In the genomic region with DNA sequence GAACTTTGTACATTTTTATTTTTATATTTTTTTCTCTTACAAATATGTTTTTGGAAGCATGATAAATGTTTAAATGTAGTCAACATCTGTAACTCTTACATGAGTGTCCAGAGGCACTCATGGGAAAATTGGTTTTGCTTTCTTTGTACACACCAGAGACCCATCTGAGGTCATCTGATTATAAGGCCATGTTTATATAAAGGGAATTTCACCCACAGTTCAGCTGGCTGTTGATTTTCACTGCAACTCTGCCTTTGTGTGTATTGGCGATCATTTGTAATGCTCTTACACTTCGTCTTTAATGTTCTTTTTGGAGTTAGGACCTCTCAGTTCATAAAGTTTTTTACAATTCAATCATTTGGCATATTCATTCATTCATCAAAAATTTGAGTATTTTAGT, we compare ENCODE assay signal across 17 cellular contexts. TPM values are rescaled to one million over a fixed set of nuclear protein-coding genes. Genes with fewer than 3 reads are reported as not detected.
DNase-seq lines count a peak whose midpoint lies in the region; ATAC-seq and TF ChIP-seq lines count a peak whose summit lies in the region.
"Had no signal": no experiment of that assay in that cellular context is flagged by ENCODE, and none has a peak within 500 bp of the region (broad histone marks: within the 10 kb centered on the region; RNA-seq: fewer than 3 reads in every experiment).

No MANE protein-coding gene starts in this region.

- CTCF ChIA-PET in SK-N-SH (lab: Yijun Ruan, JAX), result interaction anchor here (1.0 kb wide), 2 partner anchors 13 to 142 kb away, joined by 3 to 4 read pairs; no protein-coding TSS in a partner anchor

- H3K9ac ChIP-seq in SK-N-SH (no peak overlapping the region), smooth muscle cell (ENCODE audit: low read depth) (peak overlapping the region; percentile 2)
- H3K9ac ChIP-seq: GM23248 had no signal

- intact Hi-C loops in psoas muscle (cut with DNase I), result no loop called here

- TF ChIP-seq EP300 in SK-N-SH (IDR thresholded peaks at IDR 0.05; ENCODE audit: borderline replicate concordance in 1 of 2, low read depth in 1 of 2, low read length in 1 of 2), result no peak
- TF ChIP-seq EP300 in gastroesophageal sphincter (IDR thresholded peaks at IDR 0.05), result no peak

- TF ChIP-seq POLR2A in gastroesophageal sphincter (IDR thresholded peaks at IDR 0.05), result no peak

- H3F3A ChIP-seq in SK-N-SH (replicated peaks; ENCODE audit: insufficient read depth), result no peaks in the 10 kb centered on the region
- H3F3A ChIP-seq in smooth muscle cell (ENCODE audit: low read depth), result no peaks in the 10 kb centered on the region

- H3K4me1 ChIP-seq in SK-N-SH (ENCODE audit: control insufficient read depth in 1 of 2, insufficient read depth in 2 of 2, low read depth in 1 of 2, low read length in 1 of 2), result peaks cover 0 to 7% of the 10 kb centered on the region in 2 experiments; a peak in 1 of 4 replicates
- peaks cover 7% of the 10 kb centered on the region for H3K4me1 ChIP-seq in RWPE2 (ENCODE audit: insufficient read depth, poor library complexity, severe bottlenecking)
- H3K4me1 ChIP-seq in hepatocyte (ENCODE audit: insufficient read depth), result peaks cover 32% of the 10 kb centered on the region
- peaks cover 19% of the 10 kb centered on the region for H3K4me1 ChIP-seq in smooth muscle cell (ENCODE audit: low read depth)
- H3K4me1 ChIP-seq in gastroesophageal sphincter, result no peaks in the 10 kb centered on the region
- no peaks in the 10 kb centered on the region for H3K4me1 ChIP-seq in psoas muscle

- no peaks in the 10 kb centered on the region for H3K79me2 ChIP-seq in SK-N-SH (ENCODE audit: insufficient read depth)
- no peaks in the 10 kb centered on the region for H3K79me2 ChIP-seq in hepatocyte
- H3K79me2 ChIP-seq in smooth muscle cell (ENCODE audit: low read depth), result no peaks in the 10 kb centered on the region

- POLR2A ChIA-PET in SK-N-SH (lab: Yijun Ruan, JAX), result no interaction called here

- 86% methylated on average over 2 of the region's 2 CpGs for WGBS in SK-N-SH (ENCODE audit: low lambda C conversion rate)
- WGBS in hepatocyte (ENCODE audit: low lambda C conversion rate, missing lambda C conversion rate), result 64% methylated on average over 2 of the region's 2 CpGs
- 89% methylated on average over 2 of the region's 2 CpGs for WGBS in smooth muscle cell (ENCODE audit: low lambda C conversion rate)
- 81 to 94% methylated on average over 2 of the region's 2 CpGs for WGBS in gastroesophageal sphincter (ENCODE audit: low coverage in 1 of 2), 2 donors
- WGBS in psoas muscle, 3 donors, result 86 to 95% (median 92%) methylated on average over 2 of the region's 2 CpGs

- no peak overlapping the region for H3K27ac ChIP-seq in SK-N-SH (ENCODE audit: low read depth in 2 of 2, low read length in 1 of 2)
- peak overlapping the region; percentile 13 for H3K27ac ChIP-seq in RWPE2 (ENCODE audit: poor library complexity, severe bottlenecking)
- H3K27ac ChIP-seq in hepatocyte, result peak overlapping the region; percentile 10
- peak overlapping the region; percentile 55 for H3K27ac ChIP-seq in smooth muscle cell (ENCODE audit: low read depth)
- H3K27ac ChIP-seq in gastroesophageal sphincter, result no peak overlapping the region
- no peak overlapping the region for H3K27ac ChIP-seq in psoas muscle
- H3K27ac ChIP-seq: GM23248, SK-N-MC had no signal

- H3K4me3 ChIP-seq in SK-N-SH (ENCODE audit: low read depth in 2 of 2, low read length in 1 of 2) (no peak overlapping the region), RWPE2 (ENCODE audit: severe bottlenecking) (no peak overlapping the region), hepatocyte (no peak overlapping the region), smooth muscle cell (no peak overlapping the region), gastroesophageal sphincter (no peak overlapping the region), psoas muscle (no peak overlapping the region)
- H3K4me3 ChIP-seq: GM23248, SK-N-MC had no signal

- H3K36me3 ChIP-seq in SK-N-SH (replicated peaks in 1 of 2; ENCODE audit: control insufficient read depth in 1 of 2, insufficient read depth in 2 of 2, low read length in 1 of 2) (peaks cover 48 to 60% of the 10 kb centered on the region in 2 experiments), RWPE2 (ENCODE audit: low read depth) (peaks cover 53% of the 10 kb centered on the region), hepatocyte (replicated peaks; ENCODE audit: insufficient read depth, low read depth) (no peaks in the 10 kb centered on the region), smooth muscle cell (ENCODE audit: low read depth) (peaks cover 12% of the 10 kb centered on the region), gastroesophageal sphincter (peaks cover 12 to 72% of the 10 kb centered on the region in 2 donors), psoas muscle (ENCODE audit: insufficient read depth in 1 of 2, low read depth in 1 of 2) (peaks cover 18 to 81% of the 10 kb centered on the region in 2 donors)

- no peak for TF ChIP-seq RAD21 in SK-N-SH (IDR thresholded peaks at IDR 0.05; ENCODE audit: low read length)

- H3K27me3 ChIP-seq in SK-N-SH (ENCODE audit: insufficient read depth), result no peaks in the 10 kb centered on the region
- no peaks in the 10 kb centered on the region for H3K27me3 ChIP-seq in RWPE2 (ENCODE audit: insufficient read depth, poor library complexity, severe bottlenecking)
- H3K27me3 ChIP-seq in hepatocyte, result no peaks in the 10 kb centered on the region
- H3K27me3 ChIP-seq in smooth muscle cell (ENCODE audit: low read depth), result no peaks in the 10 kb centered on the region
- no peaks in the 10 kb centered on the region for H3K27me3 ChIP-seq in gastroesophageal sphincter
- no peaks in the 10 kb centered on the region for H3K27me3 ChIP-seq in psoas muscle (ENCODE audit: insufficient read depth in 3 of 3, low read length in 2 of 3)

- H2AFZ ChIP-seq in SK-N-SH (ENCODE audit: low read depth), result no peak overlapping the region
- H2AFZ ChIP-seq in hepatocyte, result no peak overlapping the region
- no peak overlapping the region for H2AFZ ChIP-seq in smooth muscle cell (ENCODE audit: low read depth)
- H2AFZ ChIP-seq: GM23248 had no signal

- TF ChIP-seq CTCF in SK-N-SH (IDR thresholded peaks at IDR 0.05) (no peak), RWPE2 (IDR thresholded peaks at IDR 0.05; ENCODE audit: poor library complexity, severe bottlenecking) (no peak), hepatocyte (IDR thresholded peaks at IDR 0.05; ENCODE audit: poor library complexity) (no peak), smooth muscle cell (IDR thresholded peaks at IDR 0.05; ENCODE audit: borderline replicate concordance, insufficient read depth, poor library complexity, severe bottlenecking) (no peak), gastroesophageal sphincter (IDR thresholded peaks at IDR 0.05) (no peak), psoas muscle (IDR thresholded peaks at IDR 0.05) (no peak)

- H4K20me1 ChIP-seq in SK-N-SH (ENCODE audit: insufficient read depth) (no peaks in the 10 kb centered on the region), hepatocyte (ENCODE audit: insufficient read depth, poor library complexity, severe bottlenecking) (no peaks in the 10 kb centered on the region), smooth muscle cell (ENCODE audit: low read depth) (no peaks in the 10 kb centered on the region)

- H3K4me2 ChIP-seq in SK-N-SH (no peak overlapping the region), hepatocyte (no peak overlapping the region), smooth muscle cell (no peak overlapping the region)

- ATAC-seq in SK-N-SH treated with all-trans-retinoic acid at 6 μM for 48 hours (no peak), RWPE2 (ENCODE audit: low read depth) (no peak), gastroesophageal sphincter (no peak), psoas muscle (no peak)
- ATAC-seq: HCT116 had no signal

- H3K9me2 ChIP-seq in SK-N-SH (no peaks in the 10 kb centered on the region), hepatocyte (replicated peaks; ENCODE audit: insufficient read depth) (no peaks in the 10 kb centered on the region)

- DNase-seq in SK-N-SH (peak; percentile 38), RWPE2 (ENCODE audit: low spot score) (no peak), hepatocyte (ENCODE audit: low spot score) (no peak), smooth muscle cell (lab: John Stamatoyannopoulos, UW; ENCODE audit: unreplicated experiment) (no peak), A172 (ENCODE audit: low spot score) (no peak), psoas muscle (no peak)
- DNase-seq: DMS79, GM23248, NCI-H1436 treated with DMSO at 0.1 percent for 48 hours, NCI-H2081 treated with DMSO at 0.1 percent for 48 hours, NCI-H2227 treated with DMSO at 0.1 percent for 48 hours, NCI-H526 had no signal

- H3K9me3 ChIP-seq in SK-N-SH, result no peaks in the 10 kb centered on the region
- H3K9me3 ChIP-seq in RWPE2 (ENCODE audit: severe bottlenecking), result no peaks in the 10 kb centered on the region
- H3K9me3 ChIP-seq in hepatocyte (ENCODE audit: low read depth), result no peaks in the 10 kb centered on the region
- no peaks in the 10 kb centered on the region for H3K9me3 ChIP-seq in smooth muscle cell (replicated peaks; ENCODE audit: low read depth)
- H3K9me3 ChIP-seq in gastroesophageal sphincter, result no peaks in the 10 kb centered on the region
- H3K9me3 ChIP-seq in psoas muscle, result no peaks in the 10 kb centered on the region

TF ChIP-seq in SK-N-SH, 30 proteins besides CTCF, POLR2A, EP300 and RAD21 (continues in another document):
- no peak for TF ChIP-seq RCOR1 (IDR thresholded peaks at IDR 0.05; ENCODE audit: low read length)
- no peak for TF ChIP-seq JUND (IDR thresholded peaks at IDR 0.05)
- TF ChIP-seq SMC3 (IDR thresholded peaks at IDR 0.05; ENCODE audit: low read depth, low read length), result no peak

TF ChIP-seq in SK-N-SH treated with all-trans-retinoic acid at 6 μM for 48 hours, 23 proteins besides CTCF, POLR2A, EP300 and RAD21 (continues in another document):
- no peak for TF ChIP-seq GLIS3 (CRISPR knock-in tag; IDR thresholded peaks at IDR 0.05)
- TF ChIP-seq PPARA (CRISPR knock-in tag; IDR thresholded peaks at IDR 0.05; ENCODE audit: borderline replicate concordance), result no peak

RNA-seq across cellular contexts. Expression of a gene that starts 28.1 kb away (rescaled TPM):
- polyA plus RNA-seq in SK-N-SH (2012; rRNA removed) (16.3 and 18.7 TPM in 2 replicates), hepatocyte (19.2 and 19.6 TPM in 2 replicates), smooth muscle cell (12.4 and 18.8 TPM in 2 replicates), psoas muscle (10 to 100 TPM; 13.9 to 27.7 (median 24.2) TPM)
- polyA plus RNA-seq in SK-N-SH (2012; cell fraction: cytosol; rRNA removed), result 14.4 and 14.5 TPM in 2 replicates
- 30.4 and 41.5 TPM in 2 replicates for polyA plus RNA-seq in SK-N-SH (2012; cell fraction: nucleus; rRNA removed)
- total RNA-seq in hepatocyte (15.5 and 15.6 TPM in 2 replicates), smooth muscle cell (11.8 and 12.4 TPM in 2 replicates), gastroesophageal sphincter (10 to 100 TPM; 11.1 to 21.0 (median 13.5) TPM), psoas muscle (10 to 100 TPM in 3 of 4 donors, 1 to 10 TPM in 1; 8.5 to 26.1 (median 20.4) TPM)
- total RNA-seq in A172 (2014; rRNA removed; shearing (Covaris generic)), result 14.0 and 18.2 TPM in 2 replicates

RNA-seq across cellular contexts. Expression of a gene that starts 28.1 kb away (rescaled TPM):
- polyA plus RNA-seq in SK-N-SH (2012; rRNA removed), result 0.05 TPM in 1 of 2 replicates, not detected in the other
- 0.03 and 0.04 TPM in 2 replicates for polyA plus RNA-seq in SK-N-SH (2012; cell fraction: cytosol; rRNA removed)
- polyA plus RNA-seq in SK-N-SH (2012; cell fraction: nucleus; rRNA removed), result 0.05 and 0.07 TPM in 2 replicates
- 0.17 TPM in 1 of 2 replicates, not detected in the other for total RNA-seq in hepatocyte
- not detected in 2 replicates for polyA plus RNA-seq in hepatocyte
- total RNA-seq in smooth muscle cell, result not detected in 2 replicates
- polyA plus RNA-seq in smooth muscle cell, result not detected in 2 replicates
- total RNA-seq in gastroesophageal sphincter, result not detected
- total RNA-seq in A172 (2014; rRNA removed; shearing (Covaris generic)), result not detected in 2 replicates
- not detected for total RNA-seq in psoas muscle
- polyA plus RNA-seq in psoas muscle, result under 1 TPM in 1 of 3 donors, not detected in 2; 0.08 TPM
- total RNA-seq: GM23248 had no signal
- polyA plus RNA-seq: CD14-positive monocyte, GM23248 had no signal

Comparison
In these comparisons a context has a peak if more than half of its experiments do, and no peak if none do; other contexts are left out.
1. H3K27ac ChIP-seq: peak in RWPE2 (single experiment), hepatocyte (single experiment) and smooth muscle cell (single experiment); none in SK-N-SH (0 of 2), gastroesophageal sphincter (0 of 4) and psoas muscle (single experiment).